In the genomic region with DNA sequence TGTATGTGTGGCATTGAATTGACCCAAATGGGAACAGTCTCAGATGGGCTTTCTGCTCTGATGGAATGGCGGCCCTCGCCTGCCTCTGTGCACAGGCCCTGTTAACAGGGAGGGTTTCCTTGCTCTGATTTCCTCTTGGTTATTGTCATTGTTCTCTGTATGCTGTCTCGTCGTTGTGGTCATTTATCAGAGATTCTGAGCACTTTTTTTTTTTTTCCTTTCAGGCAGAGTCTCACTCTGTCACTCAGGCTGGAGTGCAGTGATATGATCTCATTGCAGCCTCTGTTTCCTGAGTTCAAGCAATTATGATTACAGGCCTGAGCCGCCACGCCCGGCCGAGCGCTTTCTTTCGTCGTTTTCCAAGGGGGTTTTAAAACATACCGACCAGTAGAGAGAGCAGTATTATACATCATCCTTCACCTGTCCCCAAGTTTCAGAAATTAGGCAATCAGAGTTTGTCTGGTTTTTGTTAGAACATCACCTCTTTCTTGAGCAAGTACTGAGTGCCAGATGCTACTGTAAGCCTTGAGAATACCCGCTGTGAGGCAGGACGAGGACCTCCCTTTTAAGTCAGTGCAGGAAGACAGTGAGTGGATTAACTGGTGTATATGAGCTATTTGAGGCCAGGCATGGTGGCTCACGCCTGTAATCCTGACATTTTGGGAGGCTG, we compare ENCODE assay signal across 9 cellular contexts. TPM values are rescaled to one million over a fixed set of nuclear protein-coding genes. Genes with fewer than 3 reads are reported as not detected.
DNase-seq lines count a peak whose midpoint lies in the region; ATAC-seq and TF ChIP-seq lines count a peak whose summit lies in the region.
"Had no signal": no experiment of that assay in that cellular context is flagged by ENCODE, and none has a peak within 500 bp of the region (broad histone marks: within the 10 kb centered on the region; RNA-seq: fewer than 3 reads in every experiment).

No MANE protein-coding gene starts in this region.

- peaks cover 31% of the 10 kb centered on the region for H3K36me3 Mint-ChIP-seq in activated T-helper 2 cell treated with anti-CD3 and anti-CD28 coated beads, Interferon-gamma antibody, Interleukin-2, Interleukin-4, amounts not matched to agents 10 μg/mL and 5 μg/mL and 100 μg/mL, durations not matched to agents 14 hours and 24 hours and 36 hours (ENCODE audit: low read depth)

- H3K27ac Mint-ChIP-seq in activated T-helper 2 cell treated with anti-CD3 and anti-CD28 coated beads, Interferon-gamma antibody, Interleukin-2, Interleukin-4, amounts not matched to agents 10 μg/mL and 5 μg/mL and 100 μg/mL, durations not matched to agents 14 hours and 24 hours and 36 hours = peak overlapping the region; percentile 32

- no peaks in the 10 kb centered on the region for H3K9me3 Mint-ChIP-seq in activated T-helper 2 cell treated with anti-CD3 and anti-CD28 coated beads, Interferon-gamma antibody, Interleukin-2, Interleukin-4, amounts not matched to agents 10 μg/mL and 5 μg/mL and 100 μg/mL, durations not matched to agents 14 hours and 24 hours and 36 hours

- H3K27ac ChIP-seq in lower lobe of right lung = peak overlapping the region; percentile 57
- peak overlapping the region; percentile 11 for H3K27ac ChIP-seq in vagina
- H3K27ac ChIP-seq: C4-2B had no signal

- peaks cover 70% of the 10 kb centered on the region for H3K4me1 Mint-ChIP-seq in activated T-helper 2 cell treated with anti-CD3 and anti-CD28 coated beads, Interferon-gamma antibody, Interleukin-2, Interleukin-4, amounts not matched to agents 10 μg/mL and 5 μg/mL and 100 μg/mL, durations not matched to agents 14 hours and 24 hours and 36 hours (ENCODE audit: low read depth)

- H3K4me3 ChIP-seq in lower lobe of right lung = no peak overlapping the region
- H3K4me3 ChIP-seq in vagina = no peak overlapping the region

- peak; percentile 21 for ATAC-seq in Right ventricle myocardium inferior
- no peak for ATAC-seq in lower lobe of right lung
- no peak for ATAC-seq in GM18868 (IDR thresholded peaks at IDR 0.05; ENCODE audit: unreplicated experiment)

- H3K36me3 ChIP-seq in lower lobe of right lung = no peaks in the 10 kb centered on the region
- no peaks in the 10 kb centered on the region for H3K36me3 ChIP-seq in vagina

- H3K27me3 Mint-ChIP-seq in activated T-helper 2 cell treated with anti-CD3 and anti-CD28 coated beads, Interferon-gamma antibody, Interleukin-2, Interleukin-4, amounts not matched to agents 10 μg/mL and 5 μg/mL and 100 μg/mL, durations not matched to agents 14 hours and 24 hours and 36 hours (ENCODE audit: low read depth) = no peaks in the 10 kb centered on the region

- no peak for TF ChIP-seq POLR2A in vagina (IDR thresholded peaks at IDR 0.05)

- intact Hi-C loops in Right ventricle myocardium inferior (cut with DNase I) (no loop called here), cardiac septum (cut with DNase I) (no loop called here), lower lobe of right lung (cut with DNase I) (no loop called here), vagina (cut with DNase I) (no loop called here)
- intact Hi-C loops in activated T-helper 2 cell treated with anti-CD3 and anti-CD28 coated beads, Interferon-gamma antibody, Interleukin-2, Interleukin-4, amounts not matched to agents 10 μg/mL and 5 μg/mL and 100 μg/mL, durations not matched to agents 14 hours and 24 hours and 36 hours (cut with micrococcal nuclease) = loop anchor here (5.0 to 10.0 kb wide), 3 partner anchors 42 to 835 kb away; partner anchors contain the start of gene PSMG3

- no peaks in the 10 kb centered on the region for H3K27me3 ChIP-seq in lower lobe of right lung (ENCODE audit: low read depth)
- no peaks in the 10 kb centered on the region for H3K27me3 ChIP-seq in vagina

- TF ChIP-seq CTCF in lower lobe of right lung (IDR thresholded peaks at IDR 0.05) = no peak
- TF ChIP-seq CTCF in vagina (IDR thresholded peaks at IDR 0.05) = no peak

- peaks cover 78% of the 10 kb centered on the region for H3K4me1 ChIP-seq in lower lobe of right lung
- H3K4me1 ChIP-seq in vagina = peaks cover 74% of the 10 kb centered on the region

- no peak overlapping the region for H3K4me3 Mint-ChIP-seq in activated T-helper 2 cell treated with anti-CD3 and anti-CD28 coated beads, Interferon-gamma antibody, Interleukin-2, Interleukin-4, amounts not matched to agents 10 μg/mL and 5 μg/mL and 100 μg/mL, durations not matched to agents 14 hours and 24 hours and 36 hours (ENCODE audit: low read depth)

- H3K9me3 ChIP-seq in lower lobe of right lung (no peaks in the 10 kb centered on the region), vagina (no peaks in the 10 kb centered on the region)

- DNase-seq in Right ventricle myocardium inferior (ENCODE audit: missing footprints) (peak; percentile 25), cardiac septum (ENCODE audit: low spot score) (no peak), lower lobe of right lung (no peak), vagina (ENCODE audit: extremely low spot score in 2 of 2) (no peak), DMS79 treated with DMSO at 0.1 percent for 48 hours (lab: John Stamatoyannopoulos, UW) (no peak)
- DNase-seq in activated T-helper 2 cell treated with anti-CD3 and anti-CD28 coated beads, Interferon-gamma antibody, Interleukin-2, Interleukin-4, amounts not matched to agents 10 μg/mL and 5 μg/mL and 100 μg/mL, durations not matched to agents 14 hours and 24 hours and 36 hours (ENCODE audit: low spot score) = no peak
- no peak for DNase-seq in activated CD4-positive, CD25-positive, alpha-beta regulatory T cell treated with anti-CD3 and anti-CD28 coated beads, Interleukin-2, amount 50 U/mL, for 72 hours

RNA-seq across cellular contexts. Expression of gene CHST12, which starts 6.5 kb away (rescaled TPM):
- total RNA-seq in Right ventricle myocardium inferior = 13.5 TPM
- total RNA-seq in cardiac septum = 13.8 TPM
- total RNA-seq in activated T-helper 2 cell treated with anti-CD3 and anti-CD28 coated beads, Interferon-gamma antibody, Interleukin-2, Interleukin-4, amounts not matched to agents 10 μg/mL and 5 μg/mL and 100 μg/mL, durations not matched to agents 14 hours and 24 hours and 36 hours = 9.8 and 11.8 TPM in 2 replicates
- total RNA-seq in lower lobe of right lung = 29.2 TPM
- 26.3 TPM for total RNA-seq in vagina

RNA-seq across cellular contexts. Expression of gene EIF3B, which starts 55.3 kb away (rescaled TPM):
- total RNA-seq in Right ventricle myocardium inferior (68.1 TPM), cardiac septum (64.9 TPM), lower lobe of right lung (89.5 TPM), vagina (90.8 TPM)
- total RNA-seq in activated T-helper 2 cell treated with anti-CD3 and anti-CD28 coated beads, Interferon-gamma antibody, Interleukin-2, Interleukin-4, amounts not matched to agents 10 μg/mL and 5 μg/mL and 100 μg/mL, durations not matched to agents 14 hours and 24 hours and 36 hours = 242 and 245 TPM in 2 replicates
